Comparison of ENCODE assay signal across 9 cellular contexts in the genomic region with DNA sequence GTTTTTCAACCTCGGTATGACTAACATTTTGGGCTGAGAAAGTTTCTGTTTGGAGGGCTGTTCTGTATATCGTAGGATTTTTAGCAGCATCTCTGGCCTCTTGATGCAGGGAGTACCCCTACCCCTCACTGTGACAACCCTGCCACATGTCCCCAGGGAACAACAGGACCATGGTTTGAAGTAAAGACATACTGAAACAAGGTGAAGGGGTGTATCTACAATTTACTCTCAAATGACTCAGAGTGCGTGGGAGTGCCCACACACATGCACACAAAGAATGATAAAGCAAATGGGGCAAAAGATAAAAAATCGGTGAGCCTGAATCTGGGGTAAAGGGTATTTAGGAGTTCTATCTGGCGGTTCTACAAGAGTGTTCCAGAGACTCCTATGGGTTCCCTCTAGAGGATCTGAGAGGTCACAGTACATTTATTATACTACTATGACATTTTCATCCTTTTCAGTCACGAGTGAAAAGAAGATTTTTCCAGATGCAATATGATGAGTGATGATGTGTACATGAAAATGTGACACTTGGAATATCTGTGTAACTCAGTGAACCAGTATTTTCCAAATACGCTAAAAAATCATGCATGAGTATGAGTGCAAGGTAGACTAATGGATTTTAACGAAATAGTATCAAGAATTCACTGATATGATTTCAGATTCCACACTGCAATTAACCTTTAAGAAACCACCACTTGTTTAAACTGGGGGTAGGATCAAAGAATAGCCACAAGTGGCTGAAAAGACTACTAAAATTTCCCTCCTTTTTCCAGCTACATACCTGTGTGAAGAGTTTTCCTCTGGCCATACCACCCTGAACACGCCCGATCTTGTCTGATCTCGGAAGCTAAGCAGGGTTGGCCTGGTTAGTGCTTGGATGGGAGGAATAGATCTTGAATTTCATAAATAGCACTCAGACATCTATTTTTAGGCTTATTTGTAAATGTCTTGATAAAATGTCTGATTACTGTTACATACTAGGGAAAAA. TPM values are rescaled to one million over a fixed set of nuclear protein-coding genes. Genes with fewer than 3 reads are reported as not detected.
A peak's percentile ranks its signal among the peaks of the same experiment; 100 is the strongest.
DNase-seq lines count a peak whose midpoint lies in the region; ATAC-seq, FAIRE-seq and TF ChIP-seq lines count a peak whose summit lies in the region.
"Had no signal": no experiment of that assay in that cellular context is flagged by ENCODE, and none has a peak within 500 bp of the region (broad histone marks: within the 10 kb centered on the region; RNA-seq: fewer than 3 reads in every experiment).

No MANE protein-coding gene starts in this region.

- H3K4me1 Mint-ChIP-seq in activated T-cell treated with anti-CD3 and anti-CD28 coated beads, Interleukin-2, amount 50 U/mL, for 72 hours (ENCODE audit: low read depth), result peaks cover 22% of the 10 kb centered on the region

- WGBS in gastroesophageal sphincter (ENCODE audit: low coverage in 1 of 2), 2 donors, result 72% methylated on average over 11 of the region's 11 CpGs

- POLR2A ChIA-PET in GM10248 (lab: Yijun Ruan, JAX), result no interaction called here

- FAIRE-seq in frontal cortex (lab: Jason Lieb, UNC), result no peak

- CTCF ChIA-PET in GM10248 (lab: Yijun Ruan, JAX), result no interaction called here

- H3K4me3 Mint-ChIP-seq in activated T-cell treated with anti-CD3 and anti-CD28 coated beads, Interleukin-2, amount 50 U/mL, for 72 hours, result peak overlapping the region; percentile 23 to 38

- H3K36me3 Mint-ChIP-seq in activated T-cell treated with anti-CD3 and anti-CD28 coated beads, Interleukin-2, amount 50 U/mL, for 72 hours (ENCODE audit: insufficient read depth in 2 of 2), result peaks cover 2 to 12% of the 10 kb centered on the region in 2 donors

- H3K4me1 ChIP-seq in neutrophil (ENCODE audit: control insufficient read depth in 1 of 2, insufficient read depth in 1 of 2, low read depth in 1 of 2, low read length in 1 of 2), result peaks cover 0 to 6% of the 10 kb centered on the region in 2 experiments
- peaks cover 0 to 6% (median 0%) of the 10 kb centered on the region in 3 donors for H3K4me1 ChIP-seq in gastroesophageal sphincter

- H3K27ac ChIP-seq in neutrophil (peak overlapping the region; percentile 63), gastroesophageal sphincter (no peak overlapping the region)

- no peak for TF ChIP-seq POLR2A in gastroesophageal sphincter (IDR thresholded peaks at IDR 0.05)

- H3K27me3 Mint-ChIP-seq in activated T-cell treated with anti-CD3 and anti-CD28 coated beads, Interleukin-2, amount 50 U/mL, for 72 hours (ENCODE audit: low read depth), result no peaks in the 10 kb centered on the region

- TF ChIP-seq CTCF in GM10248 (IDR thresholded peaks at IDR 0.05; ENCODE audit: control extremely low read depth, extremely low read depth, low read depth, missing control alignments) (no peak), neutrophil (IDR thresholded peaks at IDR 0.05) (no peak), gastroesophageal sphincter (IDR thresholded peaks at IDR 0.05) (no peak)

- no peak for TF ChIP-seq EP300 in gastroesophageal sphincter (IDR thresholded peaks at IDR 0.05)

- H3K9me3 Mint-ChIP-seq in activated T-cell treated with anti-CD3 and anti-CD28 coated beads, Interleukin-2, amount 50 U/mL, for 72 hours, result no peaks in the 10 kb centered on the region

- H3K27me3 ChIP-seq in neutrophil, result no peaks in the 10 kb centered on the region
- H3K27me3 ChIP-seq in gastroesophageal sphincter, result no peaks in the 10 kb centered on the region

- H3K4me3 ChIP-seq in neutrophil (ENCODE audit: low read depth in 1 of 2, low read length in 1 of 2), result no peak overlapping the region
- H3K4me3 ChIP-seq in gastroesophageal sphincter, result no peak overlapping the region

- peaks cover 77% of the 10 kb centered on the region for H3K36me3 ChIP-seq in neutrophil
- H3K36me3 ChIP-seq in gastroesophageal sphincter, result peaks cover 0 to 84% of the 10 kb centered on the region in 2 donors

- DNase-seq in GM10248 (ENCODE audit: extremely low spot score) (peak; percentile 70), DMS114 treated with DMSO at 0.1 percent for 48 hours (lab: John Stamatoyannopoulos, UW; ENCODE audit: unreplicated experiment) (no peak), NCI-H2227 treated with DMSO at 0.1 percent for 48 hours (lab: John Stamatoyannopoulos, UW) (no peak), frontal cortex (ENCODE audit: low spot score in 2 of 2) (no peak)
- DNase-seq in activated T-cell treated with anti-CD3 and anti-CD28 coated beads, Interleukin-2, amount 50 U/mL, for 72 hours, result peak; percentile 61 to 71
- DNase-seq: GF-D8 had no signal

- ATAC-seq in HG02973 (IDR thresholded peaks at IDR 0.05; ENCODE audit: unreplicated experiment) (peak; percentile 67), gastroesophageal sphincter (no peak)
- ATAC-seq in activated T-cell treated with anti-CD3 and anti-CD28 coated beads, Interleukin-2, amount 50 U/mL, for 72 hours (replicated peaks in 1 of 2), result peak; percentile 97

- H3K9me3 ChIP-seq in neutrophil (no peaks in the 10 kb centered on the region), gastroesophageal sphincter (no peaks in the 10 kb centered on the region)

- no peak overlapping the region for H3K27ac Mint-ChIP-seq in activated T-cell treated with anti-CD3 and anti-CD28 coated beads, Interleukin-2, amount 50 U/mL, for 72 hours

RNA-seq across cellular contexts. Expression of a gene that starts 56.3 kb away (rescaled TPM):
- 1 to 10 TPM; 2.5 to 4.4 TPM for total RNA-seq in activated T-cell treated with anti-CD3 and anti-CD28 coated beads, Interleukin-2, amount 50 U/mL, for 72 hours
- total RNA-seq in frontal cortex (104 TPM), gastroesophageal sphincter (10 to 100 TPM; 11.6 to 23.1 (median 15.8) TPM)

Comparison
In these comparisons a context has a peak if more than half of its experiments do, and no peak if none do; other contexts are left out.
1. DNase-seq: peak in GM10248 (single experiment) and activated T-cell treated with anti-CD3 and anti-CD28 coated beads, Interleukin-2, amount 50 U/mL, for 72 hours (2 of 2); none in DMS114 treated with DMSO at 0.1 percent for 48 hours (single experiment), NCI-H2227 treated with DMSO at 0.1 percent for 48 hours (single experiment) and frontal cortex (0 of 2).